33 cellular contexts compared by ENCODE assay signal in the genomic region with DNA sequence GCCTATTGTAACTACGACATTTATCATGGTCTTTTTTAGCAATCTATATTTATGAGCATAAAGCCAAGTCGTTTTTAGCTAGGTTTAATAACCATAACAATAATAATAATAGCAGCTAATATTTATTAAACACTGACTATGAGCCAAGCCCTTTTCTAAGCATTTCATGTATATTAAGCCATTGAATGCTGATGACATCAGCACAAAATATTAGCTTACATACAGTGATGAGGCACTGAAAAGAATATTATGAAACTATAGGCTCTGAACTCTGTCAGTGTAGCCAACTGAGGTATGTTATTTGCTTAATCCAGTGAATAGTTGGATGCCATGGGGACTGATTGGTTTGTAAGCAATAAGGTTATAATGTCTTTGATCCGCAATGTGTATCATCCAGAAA.
"Had no signal": no experiment of that assay in that cellular context is flagged by ENCODE, and none has a peak within 500 bp of the region (broad histone marks: within the 10 kb centered on the region; RNA-seq: fewer than 3 reads in every experiment).

No MANE protein-coding gene starts in this region.

- H3K9me3 ChIP-seq: adrenal gland, ascending aorta, body of pancreas, breast epithelium had no signal

- H3K27ac ChIP-seq: adrenal gland, ascending aorta, body of pancreas, brain microvascular endothelial cell, breast epithelium, cardiac muscle cell had no signal

- DNase-seq: activated effector memory CD4-positive, alpha-beta T cell treated with anti-CD3 and anti-CD28 coated beads, Interleukin-2, amount 50 U/mL, for 16 hours; activated effector memory CD4-positive, alpha-beta T cell treated with Interleukin-2 at 50 U/mL for 16 hours; activated gamma-delta T cell; activated gamma-delta T cell treated with Interleukin-2 at 50 U/mL for 16 hours; activated naive CD4-positive, alpha-beta T cell; activated naive CD4-positive, alpha-beta T cell treated with anti-CD3 and anti-CD28 coated beads for 36 hours; activated naive CD4-positive, alpha-beta T cell treated with anti-CD3 and anti-CD28 coated beads, Interleukin-2, amount 10 ng/mL, durations not matched to agents 7 days and 5 days; activated naive CD4-positive, alpha-beta T cell treated with anti-CD3 and anti-CD28 coated beads, Interleukin-2, amount 50 U/mL, for 16 hours; activated naive CD4-positive, alpha-beta T cell treated with Interleukin-2 at 50 U/mL for 16 hours; activated naive CD8-positive, alpha-beta T cell treated with anti-CD3 and anti-CD28 coated beads for 36 hours; activated naive CD8-positive, alpha-beta T cell treated with anti-CD3 and anti-CD28 coated beads, Interleukin-2, amount 10 ng/mL, durations not matched to agents 7 days and 5 days; activated naive CD8-positive, alpha-beta T cell treated with anti-CD3 and anti-CD28 coated beads, Interleukin-2, amount 50 U/mL, for 24 hours; activated T-cell treated with anti-CD3 and anti-CD28 coated beads, Interleukin-2, amount 50 U/mL, for 24 hours; activated T-cell treated with anti-CD3 and anti-CD28 coated beads, Interleukin-2, amount 50 U/mL, for 4 hours; activated T-cell treated with anti-CD3 and anti-CD28 coated beads, Interleukin-2, amount 50 U/mL, for 48 hours; activated T-cell treated with anti-CD3 and anti-CD28 coated beads, Interleukin-2, amount 50 U/mL, for 72 hours; adrenal gland; amniotic stem cell; amygdala; anterior cingulate cortex; aorta; body of pancreas; brain microvascular endothelial cell; caudate nucleus; central memory CD4-positive, alpha-beta T cell; cerebellar nuclear complex had no signal

- FAIRE-seq: astrocyte, bronchial epithelial cell had no signal

- H3K4me3 ChIP-seq: adrenal gland, ascending aorta, body of pancreas, breast epithelium, cardiac muscle cell had no signal

- H3K4me1 ChIP-seq: adrenal gland, ascending aorta, body of pancreas, breast epithelium had no signal

- H3K27me3 ChIP-seq: adrenal gland, ascending aorta, body of pancreas, brain microvascular endothelial cell, breast epithelium, cardiac muscle cell had no signal

- ATAC-seq: activated naive CD4-positive, alpha-beta T cell treated with anti-CD3 and anti-CD28 coated beads, Interleukin-2, amount 50 U/mL, for 72 hours; activated naive CD8-positive, alpha-beta T cell treated with anti-CD3 and anti-CD28 coated beads, Interleukin-2, amount 50 U/mL, for 24 hours; activated T-cell treated with anti-CD3 and anti-CD28 coated beads, Interleukin-2, amount 50 U/mL, for 4 hours; activated T-cell treated with anti-CD3 and anti-CD28 coated beads, Interleukin-2, amount 50 U/mL, for 72 hours; activated T-helper 17 cell treated with anti-CD3 and anti-CD28 coated beads, Interleukin-2, amount 50 U/mL, for 72 hours; body of pancreas had no signal

- H3K36me3 ChIP-seq: adrenal gland, ascending aorta, brain microvascular endothelial cell, breast epithelium, cardiac muscle cell had no signal
